ENCODE assay signal across 1 cellular context in the genomic region with DNA sequence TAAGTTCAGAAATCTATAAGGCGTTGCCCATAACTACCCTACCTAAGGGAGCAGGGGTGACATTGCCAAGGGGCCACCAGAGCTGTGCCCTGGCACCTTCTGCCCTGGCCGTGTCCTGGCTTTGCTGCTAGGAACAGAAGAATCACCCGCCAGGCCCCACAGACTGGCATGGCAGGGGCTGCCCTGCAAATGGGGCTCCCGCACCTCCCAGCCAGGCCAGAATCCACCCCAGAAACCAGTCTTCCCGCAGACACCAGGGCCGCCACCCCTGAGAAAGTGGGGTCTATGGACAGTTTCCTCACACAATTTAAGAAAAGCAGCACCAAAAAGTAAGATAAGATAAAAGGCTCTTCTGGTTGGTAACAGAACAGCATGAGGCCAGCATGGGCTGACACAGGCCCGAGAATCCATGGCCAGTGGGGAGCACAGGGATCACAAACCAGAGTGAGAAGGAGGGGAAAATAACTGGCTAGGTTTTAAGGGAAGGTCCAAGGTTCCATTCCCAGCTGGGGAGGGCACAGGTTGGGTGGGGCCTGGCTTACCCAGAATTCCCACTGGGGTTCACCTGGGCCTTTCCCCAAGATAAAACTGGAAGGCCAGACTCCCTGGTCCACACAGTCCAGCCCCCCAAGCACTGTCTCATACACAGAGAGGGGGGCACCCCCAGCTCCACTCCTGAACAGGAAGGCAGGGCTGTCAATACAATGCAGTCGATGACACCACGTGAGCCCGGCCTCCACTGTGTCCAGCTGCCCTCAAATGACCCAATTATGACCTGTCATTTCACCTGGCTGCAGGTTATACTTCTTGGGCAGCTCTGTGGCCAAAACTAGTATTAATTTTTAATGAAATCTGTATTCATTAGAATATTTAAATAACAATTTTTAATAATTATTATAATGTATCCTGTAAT.
TF ChIP-seq lines count a peak whose summit lies in the region.

No MANE protein-coding gene starts in this region.

TF ChIP-seq in GM23338, 12 proteins besides CTCF, POLR2A, EP300 and RAD21:
- TF ChIP-seq, protein P1, sequence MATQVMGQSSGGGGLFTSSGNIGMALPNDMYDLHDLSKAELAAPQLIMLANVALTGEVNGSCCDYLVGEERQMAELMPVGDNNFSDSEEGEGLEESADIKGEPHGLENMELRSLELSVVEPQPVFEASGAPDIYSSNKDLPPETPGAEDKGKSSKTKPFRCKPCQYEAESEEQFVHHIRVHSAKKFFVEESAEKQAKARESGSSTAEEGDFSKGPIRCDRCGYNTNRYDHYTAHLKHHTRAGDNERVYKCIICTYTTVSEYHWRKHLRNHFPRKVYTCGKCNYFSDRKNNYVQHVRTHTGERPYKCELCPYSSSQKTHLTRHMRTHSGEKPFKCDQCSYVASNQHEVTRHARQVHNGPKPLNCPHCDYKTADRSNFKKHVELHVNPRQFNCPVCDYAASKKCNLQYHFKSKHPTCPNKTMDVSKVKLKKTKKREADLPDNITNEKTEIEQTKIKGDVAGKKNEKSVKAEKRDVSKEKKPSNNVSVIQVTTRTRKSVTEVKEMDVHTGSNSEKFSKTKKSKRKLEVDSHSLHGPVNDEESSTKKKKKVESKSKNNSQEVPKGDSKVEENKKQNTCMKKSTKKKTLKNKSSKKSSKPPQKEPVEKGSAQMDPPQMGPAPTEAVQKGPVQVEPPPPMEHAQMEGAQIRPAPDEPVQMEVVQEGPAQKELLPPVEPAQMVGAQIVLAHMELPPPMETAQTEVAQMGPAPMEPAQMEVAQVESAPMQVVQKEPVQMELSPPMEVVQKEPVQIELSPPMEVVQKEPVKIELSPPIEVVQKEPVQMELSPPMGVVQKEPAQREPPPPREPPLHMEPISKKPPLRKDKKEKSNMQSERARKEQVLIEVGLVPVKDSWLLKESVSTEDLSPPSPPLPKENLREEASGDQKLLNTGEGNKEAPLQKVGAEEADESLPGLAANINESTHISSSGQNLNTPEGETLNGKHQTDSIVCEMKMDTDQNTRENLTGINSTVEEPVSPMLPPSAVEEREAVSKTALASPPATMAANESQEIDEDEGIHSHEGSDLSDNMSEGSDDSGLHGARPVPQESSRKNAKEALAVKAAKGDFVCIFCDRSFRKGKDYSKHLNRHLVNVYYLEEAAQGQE (IDR thresholded peaks at IDR 0.05; ENCODE audit: unreplicated experiment), result no peak
- TF ChIP-seq STAT1 (IDR thresholded peaks at IDR 0.05; ENCODE audit: unreplicated experiment), result no peak
- TF ChIP-seq NANOG (IDR thresholded peaks at IDR 0.05; ENCODE audit: borderline replicate concordance), result no peak
- no peak for TF ChIP-seq EZH2 (IDR thresholded peaks at IDR 0.05; ENCODE audit: low read depth, unreplicated experiment)
- TF ChIP-seq ZNF114 (CRISPR knock-in tag; IDR thresholded peaks at IDR 0.05), result no peak
- no peak for TF ChIP-seq JUNB (IDR thresholded peaks at IDR 0.05; ENCODE audit: unreplicated experiment)
- TF ChIP-seq CREB1 (CRISPR knock-in tag; IDR thresholded peaks at IDR 0.05; ENCODE audit: low read depth), result no peak
- TF ChIP-seq EZH2phosphoT487 (IDR thresholded peaks at IDR 0.05; ENCODE audit: unreplicated experiment), result no peak
- no peak for TF ChIP-seq ZNF331 (CRISPR knock-in tag; IDR thresholded peaks at IDR 0.05; ENCODE audit: low read depth)
- TF ChIP-seq, protein P2, sequence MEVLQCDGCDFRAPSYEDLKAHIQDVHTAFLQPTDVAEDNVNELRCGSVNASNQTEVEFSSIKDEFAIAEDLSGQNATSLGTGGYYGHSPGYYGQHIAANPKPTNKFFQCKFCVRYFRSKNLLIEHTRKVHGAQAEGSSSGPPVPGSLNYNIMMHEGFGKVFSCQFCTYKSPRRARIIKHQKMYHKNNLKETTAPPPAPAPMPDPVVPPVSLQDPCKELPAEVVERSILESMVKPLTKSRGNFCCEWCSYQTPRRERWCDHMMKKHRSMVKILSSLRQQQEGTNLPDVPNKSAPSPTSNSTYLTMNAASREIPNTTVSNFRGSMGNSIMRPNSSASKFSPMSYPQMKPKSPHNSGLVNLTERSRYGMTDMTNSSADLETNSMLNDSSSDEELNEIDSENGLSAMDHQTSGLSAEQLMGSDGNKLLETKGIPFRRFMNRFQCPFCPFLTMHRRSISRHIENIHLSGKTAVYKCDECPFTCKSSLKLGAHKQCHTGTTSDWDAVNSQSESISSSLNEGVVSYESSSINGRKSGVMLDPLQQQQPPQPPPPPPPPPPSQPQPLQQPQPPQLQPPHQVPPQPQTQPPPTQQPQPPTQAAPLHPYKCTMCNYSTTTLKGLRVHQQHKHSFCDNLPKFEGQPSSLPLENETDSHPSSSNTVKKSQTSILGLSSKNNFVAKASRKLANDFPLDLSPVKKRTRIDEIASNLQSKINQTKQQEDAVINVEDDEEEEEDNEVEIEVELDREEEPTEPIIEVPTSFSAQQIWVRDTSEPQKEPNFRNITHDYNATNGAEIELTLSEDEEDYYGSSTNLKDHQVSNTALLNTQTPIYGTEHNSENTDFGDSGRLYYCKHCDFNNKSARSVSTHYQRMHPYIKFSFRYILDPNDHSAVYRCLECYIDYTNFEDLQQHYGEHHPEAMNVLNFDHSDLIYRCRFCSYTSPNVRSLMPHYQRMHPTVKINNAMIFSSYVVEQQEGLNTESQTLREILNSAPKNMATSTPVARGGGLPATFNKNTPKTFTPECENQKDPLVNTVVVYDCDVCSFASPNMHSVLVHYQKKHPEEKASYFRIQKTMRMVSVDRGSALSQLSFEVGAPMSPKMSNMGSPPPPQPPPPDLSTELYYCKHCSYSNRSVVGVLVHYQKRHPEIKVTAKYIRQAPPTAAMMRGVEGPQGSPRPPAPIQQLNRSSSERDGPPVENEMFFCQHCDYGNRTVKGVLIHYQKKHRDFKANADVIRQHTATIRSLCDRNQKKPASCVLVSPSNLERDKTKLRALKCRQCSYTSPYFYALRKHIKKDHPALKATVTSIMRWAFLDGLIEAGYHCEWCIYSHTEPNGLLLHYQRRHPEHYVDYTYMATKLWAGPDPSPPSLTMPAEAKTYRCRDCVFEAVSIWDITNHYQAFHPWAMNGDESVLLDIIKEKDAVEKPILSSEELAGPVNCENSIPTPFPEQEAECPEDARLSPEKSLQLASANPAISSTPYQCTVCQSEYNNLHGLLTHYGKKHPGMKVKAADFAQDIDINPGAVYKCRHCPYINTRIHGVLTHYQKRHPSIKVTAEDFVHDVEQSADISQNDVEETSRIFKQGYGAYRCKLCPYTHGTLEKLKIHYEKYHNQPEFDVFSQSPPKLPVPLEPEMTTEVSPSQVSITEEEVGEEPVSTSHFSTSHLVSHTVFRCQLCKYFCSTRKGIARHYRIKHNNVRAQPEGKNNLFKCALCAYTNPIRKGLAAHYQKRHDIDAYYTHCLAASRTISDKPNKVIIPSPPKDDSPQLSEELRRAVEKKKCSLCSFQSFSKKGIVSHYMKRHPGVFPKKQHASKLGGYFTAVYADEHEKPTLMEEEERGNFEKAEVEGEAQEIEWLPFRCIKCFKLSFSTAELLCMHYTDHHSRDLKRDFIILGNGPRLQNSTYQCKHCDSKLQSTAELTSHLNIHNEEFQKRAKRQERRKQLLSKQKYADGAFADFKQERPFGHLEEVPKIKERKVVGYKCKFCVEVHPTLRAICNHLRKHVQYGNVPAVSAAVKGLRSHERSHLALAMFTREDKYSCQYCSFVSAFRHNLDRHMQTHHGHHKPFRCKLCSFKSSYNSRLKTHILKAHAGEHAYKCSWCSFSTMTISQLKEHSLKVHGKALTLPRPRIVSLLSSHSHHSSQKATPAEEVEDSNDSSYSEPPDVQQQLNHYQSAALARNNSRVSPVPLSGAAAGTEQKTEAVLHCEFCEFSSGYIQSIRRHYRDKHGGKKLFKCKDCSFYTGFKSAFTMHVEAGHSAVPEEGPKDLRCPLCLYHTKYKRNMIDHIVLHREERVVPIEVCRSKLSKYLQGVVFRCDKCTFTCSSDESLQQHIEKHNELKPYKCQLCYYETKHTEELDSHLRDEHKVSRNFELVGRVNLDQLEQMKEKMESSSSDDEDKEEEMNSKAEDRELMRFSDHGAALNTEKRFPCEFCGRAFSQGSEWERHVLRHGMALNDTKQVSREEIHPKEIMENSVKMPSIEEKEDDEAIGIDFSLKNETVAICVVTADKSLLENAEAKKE (CRISPR knock-in tag; IDR thresholded peaks at IDR 0.05), result no peak
- TF ChIP-seq POLR2AphosphoS5 (IDR thresholded peaks at IDR 0.05; ENCODE audit: low read depth), result no peak
- no peak for TF ChIP-seq ETS1 (IDR thresholded peaks at IDR 0.05)
TF ChIP-seq in GM23338: peak in this region for 0.
